ENCODE assay signal across 10 cellular contexts in the genomic region with DNA sequence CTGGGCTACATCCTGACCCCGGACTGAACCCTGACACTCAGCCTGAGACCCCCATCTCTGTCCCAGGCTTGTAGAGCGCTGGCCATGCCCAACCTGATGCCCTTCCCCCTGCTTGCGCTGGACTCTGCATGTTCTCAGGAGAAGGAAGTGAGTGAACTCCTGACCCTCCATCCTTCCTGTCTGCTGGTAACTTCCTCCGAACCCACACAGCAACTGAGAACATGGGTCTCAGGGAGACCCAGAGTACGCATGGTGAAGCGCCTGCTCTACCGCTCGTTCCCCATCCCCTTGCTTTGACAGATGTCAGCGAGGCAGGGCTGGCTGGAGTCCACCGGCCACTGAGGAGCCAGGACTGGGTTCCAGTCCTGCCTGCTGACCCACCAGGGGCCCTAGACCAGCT. TPM values are rescaled to one million over a fixed set of nuclear protein-coding genes. Genes with fewer than 3 reads are reported as not detected.
A peak's percentile ranks its signal among the peaks of the same experiment; 100 is the strongest.
DNase-seq lines count a peak whose midpoint lies in the region; ATAC-seq, FAIRE-seq and TF ChIP-seq lines count a peak whose summit lies in the region.
"Had no signal": no experiment of that assay in that cellular context is flagged by ENCODE, and none has a peak within 500 bp of the region (broad histone marks: within the 10 kb centered on the region; RNA-seq: fewer than 3 reads in every experiment).

No MANE protein-coding gene starts in this region.

- H3K9me3 Mint-ChIP-seq in activated CD4-positive, alpha-beta T cell treated with anti-CD3 and anti-CD28 coated beads for 36 hours (ENCODE audit: low read depth), result no peaks in the 10 kb centered on the region
- no peaks in the 10 kb centered on the region for H3K9me3 Mint-ChIP-seq in activated CD8-positive, alpha-beta T cell treated with anti-CD3 and anti-CD28 coated beads for 36 hours

- H3K27ac Mint-ChIP-seq in activated CD4-positive, alpha-beta T cell treated with anti-CD3 and anti-CD28 coated beads for 36 hours, result peak overlapping the region; percentile 21
- peak overlapping the region; percentile 56 for H3K27ac Mint-ChIP-seq in activated CD8-positive, alpha-beta T cell treated with anti-CD3 and anti-CD28 coated beads for 36 hours

- H3K4me1 Mint-ChIP-seq in activated CD4-positive, alpha-beta T cell treated with anti-CD3 and anti-CD28 coated beads for 36 hours, result peaks cover 45% of the 10 kb centered on the region
- H3K4me1 Mint-ChIP-seq in activated CD8-positive, alpha-beta T cell treated with anti-CD3 and anti-CD28 coated beads for 36 hours (ENCODE audit: low read depth), result peaks cover 27% of the 10 kb centered on the region

- peak; percentile 24 for ATAC-seq in activated CD4-positive, alpha-beta T cell treated with anti-CD3 and anti-CD28 coated beads for 36 hours
- no peak for ATAC-seq in activated CD8-positive, alpha-beta T cell treated with anti-CD3 and anti-CD28 coated beads for 36 hours
- no peak for ATAC-seq in GM19035 (IDR thresholded peaks at IDR 0.05; ENCODE audit: unreplicated experiment)
- ATAC-seq in HG02623 (IDR thresholded peaks at IDR 0.05; ENCODE audit: unreplicated experiment), result no peak
- no peak for ATAC-seq in GM18511 (IDR thresholded peaks at IDR 0.05; ENCODE audit: unreplicated experiment)

- H3K4me3 ChIP-seq in kidney (ENCODE audit: low read length in 2 of 2) (no peak overlapping the region), stomach smooth muscle (ENCODE audit: low read length in 2 of 2) (no peak overlapping the region)

- no peaks in the 10 kb centered on the region for H3K27me3 ChIP-seq in stomach smooth muscle (ENCODE audit: control insufficient read depth in 1 of 2, insufficient read depth in 2 of 2, low read length in 2 of 2)

- intact Hi-C loops in activated CD4-positive, alpha-beta T cell treated with anti-CD3 and anti-CD28 coated beads for 36 hours (cut with DNase I, micrococcal nuclease), result no loop called here
- intact Hi-C loops in activated CD8-positive, alpha-beta T cell treated with anti-CD3 and anti-CD28 coated beads for 36 hours (cut with micrococcal nuclease), result no loop called here
- intact Hi-C loops in kidney (cut with DNase I), result no loop called here

- H3K9ac ChIP-seq in kidney (ENCODE audit: low read length in 2 of 2), result no peak overlapping the region
- H3K9ac ChIP-seq in stomach smooth muscle (ENCODE audit: low read length in 2 of 2), result peak overlapping the region; percentile 29 to 65

- CTCF ChIA-PET in activated CD4-positive, alpha-beta T cell treated with anti-CD3 and anti-CD28 coated beads for 36 hours (lab: Charles Lee), result no interaction called here
- CTCF ChIA-PET in activated CD8-positive, alpha-beta T cell treated with anti-CD3 and anti-CD28 coated beads for 36 hours (lab: Charles Lee), result no interaction called here

- H3K4me1 ChIP-seq in kidney (ENCODE audit: control insufficient read depth in 1 of 2, insufficient read depth in 1 of 2, low read depth in 1 of 2, low read length in 2 of 2) (peaks cover 0 to 20% of the 10 kb centered on the region in 2 donors), stomach smooth muscle (ENCODE audit: control insufficient read depth, insufficient read depth, low read length) (peaks cover 50% of the 10 kb centered on the region)

- TF ChIP-seq CTCF in activated CD8-positive, alpha-beta T cell treated with anti-CD3 and anti-CD28 coated beads for 36 hours (IDR thresholded peaks at IDR 0.05), result no peak
- TF ChIP-seq CTCF in kidney (IDR thresholded peaks at IDR 0.05; ENCODE audit: borderline replicate concordance, extremely low read depth, insufficient read depth), result no peak

- H3K27me3 Mint-ChIP-seq in activated CD4-positive, alpha-beta T cell treated with anti-CD3 and anti-CD28 coated beads for 36 hours, result no peaks in the 10 kb centered on the region
- H3K27me3 Mint-ChIP-seq in activated CD8-positive, alpha-beta T cell treated with anti-CD3 and anti-CD28 coated beads for 36 hours, result no peaks in the 10 kb centered on the region

- no peaks in the 10 kb centered on the region for H3K9me3 ChIP-seq in kidney (ENCODE audit: control insufficient read depth in 1 of 2, low read length in 2 of 2)
- no peaks in the 10 kb centered on the region for H3K9me3 ChIP-seq in stomach smooth muscle (ENCODE audit: control insufficient read depth in 2 of 2, low read length in 2 of 2)

- FAIRE-seq in kidney (lab: Jason Lieb, UNC), result no peak

- DNase-seq in activated CD4-positive, alpha-beta T cell treated with anti-CD3 and anti-CD28 coated beads for 36 hours, result no peak
- DNase-seq in activated CD4-positive, alpha-beta T cell treated with anti-CD3 and anti-CD28 coated beads for 1 hour, result no peak
- peak; percentile 18 for DNase-seq in activated CD8-positive, alpha-beta T cell treated with anti-CD3 and anti-CD28 coated beads for 36 hours
- DNase-seq in kidney, result peak; percentile 78
- DNase-seq: activated gamma-delta T cell had no signal

- H3K36me3 Mint-ChIP-seq in activated CD4-positive, alpha-beta T cell treated with anti-CD3 and anti-CD28 coated beads for 36 hours (ENCODE audit: low read depth), result no peaks in the 10 kb centered on the region
- no peaks in the 10 kb centered on the region for H3K36me3 Mint-ChIP-seq in activated CD8-positive, alpha-beta T cell treated with anti-CD3 and anti-CD28 coated beads for 36 hours (ENCODE audit: low read depth)

- H3K36me3 ChIP-seq in kidney (ENCODE audit: control insufficient read depth in 1 of 2, insufficient read depth in 2 of 2, low read length in 2 of 2) (no peaks in the 10 kb centered on the region), stomach smooth muscle (ENCODE audit: control insufficient read depth in 2 of 2, insufficient read depth in 2 of 2, low read length in 2 of 2) (peaks cover 22 to 29% of the 10 kb centered on the region in 2 donors)

- POLR2A ChIA-PET in activated CD4-positive, alpha-beta T cell treated with anti-CD3 and anti-CD28 coated beads for 36 hours (lab: Charles Lee), result no interaction called here
- POLR2A ChIA-PET in activated CD8-positive, alpha-beta T cell treated with anti-CD3 and anti-CD28 coated beads for 36 hours (lab: Charles Lee), result no interaction called here

- no peak overlapping the region for H3K4me3 Mint-ChIP-seq in activated CD4-positive, alpha-beta T cell treated with anti-CD3 and anti-CD28 coated beads for 36 hours
- H3K4me3 Mint-ChIP-seq in activated CD8-positive, alpha-beta T cell treated with anti-CD3 and anti-CD28 coated beads for 36 hours, result no peak overlapping the region

- H3K27ac ChIP-seq in kidney (ENCODE audit: low read depth in 2 of 2, low read length in 2 of 2) (peak overlapping the region; percentile 22 to 78), stomach smooth muscle (ENCODE audit: low read length) (peak overlapping the region; percentile 94)

RNA-seq across cellular contexts. Expression of a gene that starts 6.1 kb away (rescaled TPM):
- 1 to 10 TPM; 4.5 to 5.4 TPM for total RNA-seq in activated CD4-positive, alpha-beta T cell treated with anti-CD3 and anti-CD28 coated beads for 36 hours
- total RNA-seq in activated CD8-positive, alpha-beta T cell treated with anti-CD3 and anti-CD28 coated beads for 36 hours, result 1 to 10 TPM; 6.7 to 6.9 TPM
- total RNA-seq in kidney, result 6.0 TPM
- polyA plus RNA-seq in kidney (ENCODE audit: insufficient read depth, low read depth, low replicate concordance), result 2.6 TPM

RNA-seq across cellular contexts. Expression of a gene that starts 29.5 kb away (rescaled TPM):
- total RNA-seq in activated CD4-positive, alpha-beta T cell treated with anti-CD3 and anti-CD28 coated beads for 36 hours, result under 1 TPM; 0.72 to 0.89 TPM
- 1 to 10 TPM in 1 of 2 experiments, under 1 TPM in 1; 0.43 to 1.7 TPM for total RNA-seq in activated CD8-positive, alpha-beta T cell treated with anti-CD3 and anti-CD28 coated beads for 36 hours
- 11.2 TPM for total RNA-seq in kidney
- polyA plus RNA-seq in kidney (ENCODE audit: insufficient read depth, low read depth, low replicate concordance), result 3.1 TPM
- total RNA-seq: H4 had no signal

RNA-seq across cellular contexts. Expression of a gene that starts 40.7 kb away (rescaled TPM):
- 10 to 100 TPM; 35.9 to 44.6 TPM for total RNA-seq in activated CD4-positive, alpha-beta T cell treated with anti-CD3 and anti-CD28 coated beads for 36 hours
- 10 to 100 TPM; 34.7 to 41.1 TPM for total RNA-seq in activated CD8-positive, alpha-beta T cell treated with anti-CD3 and anti-CD28 coated beads for 36 hours
- 41.5 TPM for total RNA-seq in kidney
- 14.5 TPM for polyA plus RNA-seq in kidney (ENCODE audit: insufficient read depth, low read depth, low replicate concordance)

Comparison
In these comparisons a context has a peak if more than half of its experiments do, and no peak if none do; other contexts are left out.
1. DNase-seq: peak in activated CD8-positive, alpha-beta T cell treated with anti-CD3 and anti-CD28 coated beads for 36 hours (single experiment) and kidney (single experiment); none in activated CD4-positive, alpha-beta T cell treated with anti-CD3 and anti-CD28 coated beads for 36 hours (single experiment) and activated CD4-positive, alpha-beta T cell treated with anti-CD3 and anti-CD28 coated beads for 1 hour (single experiment).
2. H3K9ac ChIP-seq: peak in stomach smooth muscle (2 of 2); none in kidney (0 of 2).